In genomic region chr21:39388811-39389155, GRCh38 we compare ENCODE assay signal across 8 cellular contexts. TPM values are rescaled to one million over a fixed set of nuclear protein-coding genes. Genes with fewer than 3 reads are reported as not detected.
DNase-seq lines count a peak whose midpoint lies in the region; ATAC-seq and TF ChIP-seq lines count a peak whose summit lies in the region.

No MANE protein-coding gene starts in this region.

- H3K27ac Mint-ChIP-seq in CD8-positive, alpha-beta memory T cell, result peak overlapping the region in 6 of 8 donors; percentile 21 to 92 (median 61)
- H3K27ac Mint-ChIP-seq in HFFc6, result peak overlapping the region; percentile 66; the same call in 1 of the 2 replicates
- no peak overlapping the region for H3K27ac Mint-ChIP-seq in activated naive CD8-positive, alpha-beta T cell treated with anti-CD3 and anti-CD28 coated beads for 36 hours
- H3K27ac Mint-ChIP-seq in natural killer cell treated with Interleukin-12 subunit alpha and Interleukin-12 subunit beta and Interleukin-15 and Interleukin-18, amount 100 ng/mL, for 72 hours, result peak overlapping the region; percentile 73 to 87

- H3K36me3 ChIP-seq in CD8-positive, alpha-beta memory T cell (ENCODE audit: insufficient read depth, low read length), result peaks cover 19% of the 10 kb centered on the region

- H3K4me3 ChIP-seq in CD8-positive, alpha-beta memory T cell (ENCODE audit: low read length), result peak overlapping the region; percentile 71

- no peak for DNase-seq in CD8-positive, alpha-beta memory T cell
- DNase-seq in HFFc6 (no peak), NCI-H2171 treated with DMSO at 0.1 percent for 48 hours (lab: John Stamatoyannopoulos, UW) (no peak), NCI-H1694 treated with DMSO at 0.1 percent for 48 hours (lab: John Stamatoyannopoulos, UW) (no peak)
- no peak for DNase-seq in activated naive CD8-positive, alpha-beta T cell treated with anti-CD3 and anti-CD28 coated beads for 36 hours
- no peak for DNase-seq in natural killer cell treated with Interleukin-12 subunit alpha and Interleukin-12 subunit beta and Interleukin-15 and Interleukin-18, amount 100 ng/mL, for 72 hours (ENCODE audit: low spot score)

- peaks cover 0 to 2% of the 10 kb centered on the region in 2 donors for H3K27me3 Mint-ChIP-seq in CD8-positive, alpha-beta memory T cell
- peaks cover 4% of the 10 kb centered on the region; the same call in 1 of the 2 replicates for H3K27me3 Mint-ChIP-seq in HFFc6 (ENCODE audit: insufficient read depth)
- no peaks in the 10 kb centered on the region for H3K27me3 Mint-ChIP-seq in activated naive CD8-positive, alpha-beta T cell treated with anti-CD3 and anti-CD28 coated beads for 36 hours
- no peaks in the 10 kb centered on the region for H3K27me3 Mint-ChIP-seq in natural killer cell treated with Interleukin-12 subunit alpha and Interleukin-12 subunit beta and Interleukin-15 and Interleukin-18, amount 100 ng/mL, for 72 hours

- ATAC-seq in natural killer cell treated with Interleukin-12 subunit alpha and Interleukin-12 subunit beta and Interleukin-15 and Interleukin-18, amount 100 ng/mL, for 72 hours, result no peak
- ATAC-seq in GM19463 (IDR thresholded peaks at IDR 0.05; ENCODE audit: unreplicated experiment) (no peak), HG03460 (IDR thresholded peaks at IDR 0.05; ENCODE audit: unreplicated experiment) (no peak)

- H3K4me1 Mint-ChIP-seq in CD8-positive, alpha-beta memory T cell, result peaks cover 26 to 46% (median 39%) of the 10 kb centered on the region in 3 donors
- peaks cover 37% of the 10 kb centered on the region for H3K4me1 Mint-ChIP-seq in HFFc6 (ENCODE audit: low read depth)
- H3K4me1 Mint-ChIP-seq in activated naive CD8-positive, alpha-beta T cell treated with anti-CD3 and anti-CD28 coated beads for 36 hours, result peaks cover 31% of the 10 kb centered on the region
- peaks cover 18 to 40% of the 10 kb centered on the region in 2 donors for H3K4me1 Mint-ChIP-seq in natural killer cell treated with Interleukin-12 subunit alpha and Interleukin-12 subunit beta and Interleukin-15 and Interleukin-18, amount 100 ng/mL, for 72 hours (ENCODE audit: low read depth in 2 of 2)

- CTCF ChIA-PET in CD8-positive, alpha-beta memory T cell (lab: Charles Lee), result no interaction called here

- POLR2A ChIA-PET in CD8-positive, alpha-beta memory T cell (lab: Charles Lee), result no interaction called here

- peak overlapping the region; percentile 88 to 93 (median 91) for H3K4me3 Mint-ChIP-seq in CD8-positive, alpha-beta memory T cell
- H3K4me3 Mint-ChIP-seq in HFFc6, result peak overlapping the region; percentile 89
- H3K4me3 Mint-ChIP-seq in activated naive CD8-positive, alpha-beta T cell treated with anti-CD3 and anti-CD28 coated beads for 36 hours, result peak overlapping the region; percentile 85
- peak overlapping the region; percentile 95 for H3K4me3 Mint-ChIP-seq in natural killer cell treated with Interleukin-12 subunit alpha and Interleukin-12 subunit beta and Interleukin-15 and Interleukin-18, amount 100 ng/mL, for 72 hours

- H3K27ac ChIP-seq in CD8-positive, alpha-beta memory T cell (ENCODE audit: low read depth, low read length), result no peak overlapping the region

- peaks cover 4% of the 10 kb centered on the region for H3K4me1 ChIP-seq in CD8-positive, alpha-beta memory T cell (ENCODE audit: insufficient read depth, low read length)

- TF ChIP-seq CTCF in HFFc6 (IDR thresholded peaks at IDR 0.05), result no peak; the same call in 1 of the 2 replicates

- H3K27me3 ChIP-seq in CD8-positive, alpha-beta memory T cell (ENCODE audit: insufficient read depth, low read length, poor library complexity, severe bottlenecking), result no peaks in the 10 kb centered on the region

- peaks cover 0 to 32% (median 8%) of the 10 kb centered on the region in 3 donors for H3K36me3 Mint-ChIP-seq in CD8-positive, alpha-beta memory T cell
- peaks cover 6% of the 10 kb centered on the region; the same call in 1 of the 2 replicates for H3K36me3 Mint-ChIP-seq in HFFc6 (ENCODE audit: low read depth)
- peaks cover 16% of the 10 kb centered on the region for H3K36me3 Mint-ChIP-seq in activated naive CD8-positive, alpha-beta T cell treated with anti-CD3 and anti-CD28 coated beads for 36 hours
- H3K36me3 Mint-ChIP-seq in natural killer cell treated with Interleukin-12 subunit alpha and Interleukin-12 subunit beta and Interleukin-15 and Interleukin-18, amount 100 ng/mL, for 72 hours, result peaks cover 6% of the 10 kb centered on the region

- no peaks in the 10 kb centered on the region for H3K9me3 ChIP-seq in CD8-positive, alpha-beta memory T cell (ENCODE audit: low read length)

- H3K9me3 Mint-ChIP-seq in CD8-positive, alpha-beta memory T cell, result no peaks in the 10 kb centered on the region
- H3K9me3 Mint-ChIP-seq in HFFc6, result no peaks in the 10 kb centered on the region
- H3K9me3 Mint-ChIP-seq in activated naive CD8-positive, alpha-beta T cell treated with anti-CD3 and anti-CD28 coated beads for 36 hours, result no peaks in the 10 kb centered on the region
- H3K9me3 Mint-ChIP-seq in natural killer cell treated with Interleukin-12 subunit alpha and Interleukin-12 subunit beta and Interleukin-15 and Interleukin-18, amount 100 ng/mL, for 72 hours, result no peaks in the 10 kb centered on the region

RNA-seq across cellular contexts. Expression of gene HMGN1, which starts 39.9 kb away (rescaled TPM):
- 100 to 1,000 TPM; 420 to 421 TPM for total RNA-seq in CD8-positive, alpha-beta memory T cell
- 201 TPM for polyA plus RNA-seq in CD8-positive, alpha-beta memory T cell
- 100 to 1,000 TPM; 177 to 229 (median 202) TPM for total RNA-seq in HFFc6 (2021; fragmentation: NEBNext Ultra II Directional; extraction: Animal tissue kit (Norgen Biotek cat#: 25700))
- total RNA-seq in activated naive CD8-positive, alpha-beta T cell treated with anti-CD3 and anti-CD28 coated beads for 36 hours, result 100 to 1,000 TPM; 432 to 501 TPM
- total RNA-seq in natural killer cell treated with Interleukin-12 subunit alpha and Interleukin-12 subunit beta and Interleukin-15 and Interleukin-18, amount 100 ng/mL, for 72 hours, result 100 to 1,000 TPM; 229 to 323 TPM

RNA-seq across cellular contexts. Expression of gene LCA5L, which starts 56.8 kb away (rescaled TPM):
- total RNA-seq in CD8-positive, alpha-beta memory T cell, result under 1 TPM; 0.13 to 0.33 TPM
- 0.25 TPM for polyA plus RNA-seq in CD8-positive, alpha-beta memory T cell
- 1 to 10 TPM in 2 of 6 experiments, under 1 TPM in 4; 0.73 to 1.4 (median 0.86) TPM for total RNA-seq in HFFc6 (2021; fragmentation: NEBNext Ultra II Directional; extraction: Animal tissue kit (Norgen Biotek cat#: 25700))
- under 1 TPM; 0.27 to 0.36 TPM for total RNA-seq in activated naive CD8-positive, alpha-beta T cell treated with anti-CD3 and anti-CD28 coated beads for 36 hours
- not detected for total RNA-seq in natural killer cell treated with Interleukin-12 subunit alpha and Interleukin-12 subunit beta and Interleukin-15 and Interleukin-18, amount 100 ng/mL, for 72 hours
